ENCODE assay signal across 8 cellular contexts in the genomic region with DNA sequence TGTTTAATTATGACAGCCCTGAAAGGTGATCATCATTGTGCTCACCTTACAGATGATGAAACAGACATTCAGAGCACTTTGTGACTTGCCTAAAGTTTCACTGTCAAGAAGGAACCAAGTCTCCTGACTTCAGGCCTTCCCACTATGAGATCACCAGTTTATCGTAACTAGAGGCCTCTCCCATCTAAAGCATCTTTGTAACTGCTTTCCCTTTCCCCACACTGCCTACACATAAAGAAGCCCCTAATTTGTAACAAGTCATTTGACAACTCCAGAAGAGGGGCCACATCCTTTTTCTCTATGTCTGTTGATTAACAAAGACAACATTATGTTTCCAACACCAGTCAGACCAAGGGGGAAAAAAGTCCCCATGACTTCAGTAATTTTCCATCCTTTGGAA. TPM values are rescaled to one million over a fixed set of nuclear protein-coding genes. Genes with fewer than 3 reads are reported as not detected.
A peak's percentile ranks its signal among the peaks of the same experiment; 100 is the strongest.
DNase-seq lines count a peak whose midpoint lies in the region; TF ChIP-seq lines count a peak whose summit lies in the region.

No MANE protein-coding gene starts in this region.

- H3K4me3 ChIP-seq in Jurkat, Clone E6-1 (ENCODE audit: low read length): peak overlapping the region; percentile 1; the same call in 1 of the 2 replicates
- H3K4me3 ChIP-seq in suprapubic skin: peak overlapping the region; percentile 19

- H3K27me3 ChIP-seq in suprapubic skin: no peaks in the 10 kb centered on the region

- H3K27me3 Mint-ChIP-seq in activated naive CD4-positive, alpha-beta T cell treated with anti-CD3 and anti-CD28 coated beads, Interleukin-2, amount 10 ng/mL, durations not matched to agents 7 days and 5 days: no peaks in the 10 kb centered on the region

- TF ChIP-seq CTCF in suprapubic skin (IDR thresholded peaks at IDR 0.05): no peak

- peak overlapping the region; percentile 98 for H3K27ac Mint-ChIP-seq in activated naive CD4-positive, alpha-beta T cell treated with anti-CD3 and anti-CD28 coated beads, Interleukin-2, amount 10 ng/mL, durations not matched to agents 7 days and 5 days

- H3K36me3 ChIP-seq in suprapubic skin: no peaks in the 10 kb centered on the region

- peak; percentile 32 for DNase-seq in activated naive CD4-positive, alpha-beta T cell treated with anti-CD3 and anti-CD28 coated beads, Interleukin-2, amount 10 ng/mL, durations not matched to agents 7 days and 5 days
- DNase-seq in activated naive CD4-positive, alpha-beta T cell treated with anti-CD3 and anti-CD28 coated beads, Interleukin-2, amount 50 U/mL, for 16 hours: no peak
- no peak for DNase-seq in Jurkat, Clone E6-1 (ENCODE audit: low read depth, low spot score)
- DNase-seq in dermis blood vessel endothelial cell (peak; percentile 67), suprapubic skin (ENCODE audit: low spot score in 2 of 2) (no peak), NCI-H1417 (lab: John Stamatoyannopoulos, UW) (no peak), D341Med (ENCODE audit: low spot score) (no peak), occipital lobe (lab: John Stamatoyannopoulos, UW) (no peak)

- no peaks in the 10 kb centered on the region for H3K9me3 ChIP-seq in suprapubic skin

- H3K9me3 Mint-ChIP-seq in activated naive CD4-positive, alpha-beta T cell treated with anti-CD3 and anti-CD28 coated beads, Interleukin-2, amount 10 ng/mL, durations not matched to agents 7 days and 5 days: no peaks in the 10 kb centered on the region

- CTCF ChIA-PET in activated naive CD4-positive, alpha-beta T cell treated with anti-CD3 and anti-CD28 coated beads, Interleukin-2, amount 10 ng/mL, durations not matched to agents 7 days and 5 days (lab: Charles Lee): interaction anchor here (0.8 kb wide), 1 partner anchor 33 kb away, joined by 3 read pairs; no protein-coding TSS in a partner anchor

- H3K4me1 Mint-ChIP-seq in activated naive CD4-positive, alpha-beta T cell treated with anti-CD3 and anti-CD28 coated beads, Interleukin-2, amount 10 ng/mL, durations not matched to agents 7 days and 5 days: peaks cover 67% of the 10 kb centered on the region

- WGBS in suprapubic skin: 59% methylated on average over 1 of the region's 1 CpG

- H3K27ac ChIP-seq in suprapubic skin: no peak overlapping the region

- H3K4me3 Mint-ChIP-seq in activated naive CD4-positive, alpha-beta T cell treated with anti-CD3 and anti-CD28 coated beads, Interleukin-2, amount 10 ng/mL, durations not matched to agents 7 days and 5 days: peak overlapping the region; percentile 97

- TF ChIP-seq EP300 in suprapubic skin (IDR thresholded peaks at IDR 0.05): no peak

- H3K36me3 Mint-ChIP-seq in activated naive CD4-positive, alpha-beta T cell treated with anti-CD3 and anti-CD28 coated beads, Interleukin-2, amount 10 ng/mL, durations not matched to agents 7 days and 5 days: peaks cover 37% of the 10 kb centered on the region

- no peaks in the 10 kb centered on the region for H3K4me1 ChIP-seq in suprapubic skin

- no peak for TF ChIP-seq POLR2A in suprapubic skin (IDR thresholded peaks at IDR 0.05)

RNA-seq across cellular contexts. Expression of gene KLHL6, which starts 1.1 kb away (rescaled TPM):
- 1.5 TPM for polyA plus RNA-seq in Jurkat, Clone E6-1 (2012; ENCODE audit: insufficient read depth, insufficient read length)
- total RNA-seq in dermis blood vessel endothelial cell: 5.1 and 8.2 TPM in 2 replicates
- 1 to 10 TPM in 1 of 4 donors, under 1 TPM in 3; 0.10 to 1.4 (median 0.39) TPM for total RNA-seq in suprapubic skin
- 1.1 TPM for total RNA-seq in occipital lobe

Comparison
In these comparisons a context has a peak if more than half of its experiments do, and no peak if none do; other contexts are left out.
1. DNase-seq: peak in activated naive CD4-positive, alpha-beta T cell treated with anti-CD3 and anti-CD28 coated beads, Interleukin-2, amount 10 ng/mL, durations not matched to agents 7 days and 5 days (single experiment) and dermis blood vessel endothelial cell (single experiment); none in activated naive CD4-positive, alpha-beta T cell treated with anti-CD3 and anti-CD28 coated beads, Interleukin-2, amount 50 U/mL, for 16 hours (single experiment), Jurkat, Clone E6-1 (single experiment), suprapubic skin (0 of 2), NCI-H1417 (0 of 3), D341Med (single experiment) and occipital lobe (single experiment).